ENCODE assay signal across 9 cellular contexts in genomic region chr17:78351449-78352006, GRCh38. TPM values are rescaled to one million over a fixed set of nuclear protein-coding genes. Genes with fewer than 3 reads are reported as not detected.
DNase-seq lines count a peak whose midpoint lies in the region; ATAC-seq and TF ChIP-seq lines count a peak whose summit lies in the region.
"Had no signal": no experiment of that assay in that cellular context is flagged by ENCODE, and none has a peak within 500 bp of the region (broad histone marks: within the 10 kb centered on the region; RNA-seq: fewer than 3 reads in every experiment).

No MANE protein-coding gene starts in this region.

- H3K4me3 ChIP-seq in CD8-positive, alpha-beta T cell (ENCODE audit: low read depth, low read length): no peak overlapping the region
- H3K4me3 ChIP-seq in Panc1 (ENCODE audit: low read depth in 2 of 2, low read length in 2 of 2) (peak overlapping the region in 1 of 2 experiments; percentile 40; a peak in 1 of 4 replicates), uterus (no peak overlapping the region)

- intact Hi-C loops in CD8-positive, alpha-beta T cell (cut with DNase I, micrococcal nuclease): no loop called here
- intact Hi-C loops in Panc1 (cut with micrococcal nuclease; ENCODE audit: unreplicated experiment) (loop anchor here (1.0 kb wide), 1 partner anchor 22 kb away; no protein-coding TSS in a partner anchor), uterus (cut with DNase I; ENCODE audit: low total_unique reads) (no loop called here)

- POLR2A ChIA-PET in CD8-positive, alpha-beta T cell (lab: Charles Lee): no interaction called here
- POLR2A ChIA-PET in Panc1 (lab: Charles Lee): interaction anchor here (0.5 kb wide), 1 partner anchor 212 kb away, joined by 5 read pairs; no protein-coding TSS in a partner anchor

- no peaks in the 10 kb centered on the region for H3K9me3 Mint-ChIP-seq in CD8-positive, alpha-beta T cell

- peak in 1 of 2 donors; percentile 36 for TF ChIP-seq POLR2A in uterus (IDR thresholded peaks at IDR 0.05)

- no peaks in the 10 kb centered on the region for H3K9me3 ChIP-seq in CD8-positive, alpha-beta T cell (ENCODE audit: low read length)
- no peaks in the 10 kb centered on the region for H3K9me3 ChIP-seq in Panc1 (ENCODE audit: control insufficient read depth, insufficient read depth, low read depth, low read length)
- no peaks in the 10 kb centered on the region for H3K9me3 ChIP-seq in uterus

- no TSS peak for BruUV-seq in Panc1 (replicated peaks; lab: Mats Ljungman, UMichigan)

- no peak for DNase-seq in CD8-positive, alpha-beta T cell
- DNase-seq in Panc1 (ENCODE audit: low read depth, low spot score): no peak
- peak; percentile 92 for DNase-seq in mucosa of gallbladder (ENCODE audit: low spot score)
- DNase-seq in uterus: peak; percentile 100
- no peak for DNase-seq in epidermal melanocyte (ENCODE audit: insufficient read length, low spot score)
- no peak for DNase-seq in NCI-H510A treated with DMSO at 0.1 percent for 48 hours (lab: John Stamatoyannopoulos, UW)
- no peak for DNase-seq in SW480 (ENCODE audit: low spot score)

- H3K36me3 ChIP-seq in CD8-positive, alpha-beta T cell (ENCODE audit: insufficient read depth, low read length): no peaks in the 10 kb centered on the region
- H3K36me3 ChIP-seq in Panc1 (ENCODE audit: control insufficient read depth, insufficient read depth, low read length) (no peaks in the 10 kb centered on the region), uterus (no peaks in the 10 kb centered on the region)

- peak overlapping the region; percentile 29 for H3K4me3 Mint-ChIP-seq in CD8-positive, alpha-beta T cell

- no peak for ATAC-seq in CD8-positive, alpha-beta T cell
- ATAC-seq in Panc1: peak; percentile 19
- ATAC-seq in esophagus mucosa: peak; percentile 69

- H3K4me1 ChIP-seq in CD8-positive, alpha-beta T cell (ENCODE audit: insufficient read depth, low read length): peaks cover 70% of the 10 kb centered on the region
- H3K4me1 ChIP-seq in Panc1 (ENCODE audit: control insufficient read depth, insufficient read depth, low read length): peaks cover 73% of the 10 kb centered on the region
- H3K4me1 ChIP-seq in uterus: peaks cover 11 to 17% of the 10 kb centered on the region in 2 donors

- in situ Hi-C loops in Panc1 (cut with HindIII; ENCODE audit: low pct_unique_long_range_greater_than_20kb, low sequenced_read_pairs): no loop called here

- TF ChIP-seq CTCF in CD8-positive, alpha-beta T cell (IDR thresholded peaks at IDR 0.05): no peak
- no peak for TF ChIP-seq CTCF in Panc1 (IDR thresholded peaks at IDR 0.05)
- peak in 2 of 4 experiments; percentile 4 to 27 for TF ChIP-seq CTCF in uterus (IDR thresholded peaks at IDR 0.05)

- H3K27me3 ChIP-seq in CD8-positive, alpha-beta T cell (ENCODE audit: insufficient read depth, low read length): no peaks in the 10 kb centered on the region
- H3K27me3 ChIP-seq in Panc1 (ENCODE audit: control insufficient read depth, insufficient read depth, low read length) (no peaks in the 10 kb centered on the region), uterus (no peaks in the 10 kb centered on the region)

- H3K36me3 Mint-ChIP-seq in CD8-positive, alpha-beta T cell: no peaks in the 10 kb centered on the region

- no peaks in the 10 kb centered on the region for H3K27me3 Mint-ChIP-seq in CD8-positive, alpha-beta T cell (ENCODE audit: low read depth)

- peak overlapping the region; percentile 45 for H3K27ac Mint-ChIP-seq in CD8-positive, alpha-beta T cell

- CTCF ChIA-PET in CD8-positive, alpha-beta T cell (lab: Charles Lee): interaction anchor here (1.2 kb wide), 1 partner anchor 62 kb away, joined by 4 read pairs; no protein-coding TSS in a partner anchor
- CTCF ChIA-PET in Panc1 (lab: Charles Lee): interaction anchor here (0.5 kb wide), 2 partner anchors 38 to 555 kb away, joined by 3 to 5 read pairs; no protein-coding TSS in a partner anchor

- H3K4me1 Mint-ChIP-seq in CD8-positive, alpha-beta T cell (ENCODE audit: low read depth): peaks cover 70% of the 10 kb centered on the region

- no peak overlapping the region for H3K27ac ChIP-seq in CD8-positive, alpha-beta T cell (ENCODE audit: low read depth, low read length)
- peak overlapping the region; percentile 98 for H3K27ac ChIP-seq in Panc1 (ENCODE audit: low read length)
- H3K27ac ChIP-seq in uterus: peak overlapping the region; percentile 90 to 95
- H3K27ac ChIP-seq: HL-60 had no signal

RNA-seq across cellular contexts. Expression of gene SOCS3, which starts 8.3 kb away (rescaled TPM):
- total RNA-seq in CD8-positive, alpha-beta T cell: 100 to 1,000 TPM; 279 to 283 TPM
- total RNA-seq in Panc1 (2021; ENCODE audit: unreplicated experiment) (53.1 TPM), esophagus mucosa (13.6 TPM), mucosa of gallbladder (11.9 TPM), uterus (100 to 1,000 TPM in 1 of 4 donors, 10 to 100 TPM in 3; 20.9 to 101 (median 39.5) TPM)
- 30.5 TPM for polyA plus RNA-seq in Panc1 (2012; ENCODE audit: insufficient read length)

RNA-seq across cellular contexts. Expression of gene PGS1, which starts 26.9 kb away (rescaled TPM):
- 10 to 100 TPM; 34.6 to 36.3 TPM for total RNA-seq in CD8-positive, alpha-beta T cell
- 47.5 TPM for total RNA-seq in Panc1 (2021; ENCODE audit: unreplicated experiment)
- polyA plus RNA-seq in Panc1 (2012; ENCODE audit: insufficient read length): 40.3 TPM
- 15.9 TPM for total RNA-seq in esophagus mucosa
- 40.4 TPM for total RNA-seq in mucosa of gallbladder
- total RNA-seq in uterus: 10 to 100 TPM; 12.9 to 75.4 (median 63.1) TPM

Comparison
In these comparisons a context has a peak if more than half of its experiments do, and no peak if none do; other contexts are left out.
1. DNase-seq: peak in mucosa of gallbladder (single experiment) and uterus (2 of 2); none in CD8-positive, alpha-beta T cell (0 of 7), Panc1 (single experiment), epidermal melanocyte (single experiment), NCI-H510A treated with DMSO at 0.1 percent for 48 hours (single experiment) and SW480 (single experiment).